8 cellular contexts compared by ENCODE assay signal in genomic region chr6:165884813-165885765, GRCh38.
DNase-seq lines count a peak whose midpoint lies in the region; ATAC-seq and TF ChIP-seq lines count a peak whose summit lies in the region.

No MANE protein-coding gene starts in this region.

- no peak overlapping the region for H3K27ac Mint-ChIP-seq in activated CD4-positive, alpha-beta T cell treated with anti-CD3 and anti-CD28 coated beads, Interleukin-2, amount 10 ng/mL, durations not matched to agents 24 days and 14 days
- peak overlapping the region; percentile 50 for H3K27ac Mint-ChIP-seq in chondrocyte (ENCODE audit: unreplicated experiment)

- peaks cover 5% of the 10 kb centered on the region for H3K27me3 Mint-ChIP-seq in activated CD4-positive, alpha-beta T cell treated with anti-CD3 and anti-CD28 coated beads, Interleukin-2, amount 10 ng/mL, durations not matched to agents 24 days and 14 days
- H3K27me3 Mint-ChIP-seq in chondrocyte (ENCODE audit: low read depth) = peaks cover 2% of the 10 kb centered on the region

- peaks cover 4% of the 10 kb centered on the region for H3K4me1 Mint-ChIP-seq in activated CD4-positive, alpha-beta T cell treated with anti-CD3 and anti-CD28 coated beads, Interleukin-2, amount 10 ng/mL, durations not matched to agents 24 days and 14 days
- peaks cover 21% of the 10 kb centered on the region for H3K4me1 Mint-ChIP-seq in chondrocyte (ENCODE audit: low read depth)

- 23% methylated on average over 25 of the region's 32 CpGs for WGBS in right lobe of liver (ENCODE audit: insufficient coverage, low coverage, low lambda C conversion rate, missing lambda C conversion rate)

- no peak for TF ChIP-seq POLR2A in right lobe of liver (IDR thresholded peaks at IDR 0.05)

- H3K4me3 ChIP-seq in A673 (ENCODE audit: low read depth, low read length, poor library complexity, severe bottlenecking) (no peak overlapping the region), right lobe of liver (no peak overlapping the region)

- no peak overlapping the region for H3K4me3 Mint-ChIP-seq in activated CD4-positive, alpha-beta T cell treated with anti-CD3 and anti-CD28 coated beads, Interleukin-2, amount 10 ng/mL, durations not matched to agents 24 days and 14 days
- no peak overlapping the region for H3K4me3 Mint-ChIP-seq in chondrocyte (ENCODE audit: unreplicated experiment)

- H3K36me3 ChIP-seq in A673 (ENCODE audit: insufficient read depth, low read length, poor library complexity, severe bottlenecking) (no peaks in the 10 kb centered on the region), right lobe of liver (no peaks in the 10 kb centered on the region)

- H3K9me3 ChIP-seq in A673 (ENCODE audit: low read depth, low read length, poor library complexity, severe bottlenecking) (no peaks in the 10 kb centered on the region), right lobe of liver (no peaks in the 10 kb centered on the region)

- ATAC-seq in GM18502 (IDR thresholded peaks at IDR 0.05; ENCODE audit: poor library complexity, unreplicated experiment) = peak; percentile 96
- peak; percentile 95 for ATAC-seq in HG02970 (IDR thresholded peaks at IDR 0.05; ENCODE audit: low FRiP score, unreplicated experiment)
- peak; percentile 82 to 88 (median 85) for ATAC-seq in right lobe of liver

- intact Hi-C loops in A673 (cut with micrococcal nuclease; ENCODE audit: unreplicated experiment) (loop anchor here (1.0 kb wide), 1 partner anchor 221 kb away; no protein-coding TSS in a partner anchor), right lobe of liver (cut with DNase I) (loop anchor here (5.0 to 10.0 kb wide), 2 partner anchors 220 to 222 kb away; no protein-coding TSS in a partner anchor)
- intact Hi-C loops in activated CD4-positive, alpha-beta T cell treated with anti-CD3 and anti-CD28 coated beads, Interleukin-2, amount 10 ng/mL, durations not matched to agents 24 days and 14 days (cut with micrococcal nuclease) = loop anchor here (1.0 to 2.0 kb wide), 2 partner anchors 214 to 221 kb away; no protein-coding TSS in a partner anchor

- POLR2A ChIA-PET in A673 (lab: Charles Lee; ENCODE audit: low non-redundant PET) = no interaction called here

- TF ChIP-seq CTCF in A673 (conservative IDR thresholded peaks at IDR 0.05; ENCODE audit: low read depth, low read length) (peak; percentile 95), chondrocyte (IDR thresholded peaks at IDR 0.05) (peak; percentile 98), right lobe of liver (IDR thresholded peaks at IDR 0.05) (peak; percentile 49 to 88 (median 73))

- DNase-seq in A673 (ENCODE audit: low spot score) = peak; percentile 87
- peak; percentile 44 for DNase-seq in NCI-H2227 (lab: John Stamatoyannopoulos, UW; ENCODE audit: unreplicated experiment)
- peak; percentile 86 for DNase-seq in activated CD4-positive, alpha-beta T cell treated with anti-CD3 and anti-CD28 coated beads, Interleukin-2, amount 10 ng/mL, durations not matched to agents 24 days and 14 days
- no peak for DNase-seq in chondrocyte (ENCODE audit: low spot score)
- DNase-seq in right lobe of liver = peak; percentile 64 to 71 (median 71)
- peak; percentile 51 for DNase-seq in stimulated activated CD8-positive, alpha-beta memory T cell treated with anti-CD3 and anti-CD28 coated beads, Interleukin-12 subunit alpha, Interleukin-12 subunit beta, amount 100 ng/mL, for 1 hour (ENCODE audit: low read depth)

- no peaks in the 10 kb centered on the region for H3K4me1 ChIP-seq in A673 (ENCODE audit: insufficient read depth, low read length, poor library complexity, severe bottlenecking)
- H3K4me1 ChIP-seq in right lobe of liver = no peaks in the 10 kb centered on the region

- H3K36me3 Mint-ChIP-seq in activated CD4-positive, alpha-beta T cell treated with anti-CD3 and anti-CD28 coated beads, Interleukin-2, amount 10 ng/mL, durations not matched to agents 24 days and 14 days (ENCODE audit: low read depth) = no peaks in the 10 kb centered on the region
- H3K36me3 Mint-ChIP-seq in chondrocyte (ENCODE audit: low read depth) = peaks cover 4% of the 10 kb centered on the region

- H3K27ac ChIP-seq in A673 (ENCODE audit: low read depth, low read length, poor library complexity, severe bottlenecking) (no peak overlapping the region), right lobe of liver (no peak overlapping the region)

- CTCF ChIA-PET in A673 (lab: Charles Lee) = interaction anchor here (0.5 to 3.2 kb wide), 6 partner anchors 63 to 447 kb away, joined by 3 to 15 read pairs (median 4); no protein-coding TSS in a partner anchor

- no peaks in the 10 kb centered on the region for H3K9me3 Mint-ChIP-seq in activated CD4-positive, alpha-beta T cell treated with anti-CD3 and anti-CD28 coated beads, Interleukin-2, amount 10 ng/mL, durations not matched to agents 24 days and 14 days
- peaks cover 17% of the 10 kb centered on the region for H3K9me3 Mint-ChIP-seq in chondrocyte (ENCODE audit: low read depth)

- BruUV-seq in A673 (replicated peaks; lab: Mats Ljungman, UMichigan) = no TSS peak

- H3K27me3 ChIP-seq in A673 (replicated peaks; ENCODE audit: insufficient read depth, low read depth, low read length, poor library complexity) (peaks cover 1% of the 10 kb centered on the region), right lobe of liver (no peaks in the 10 kb centered on the region)
